ENCODE assay signal across 23 cellular contexts in genomic region chr10:21261705-21262285, GRCh38.
DNase-seq lines count a peak whose midpoint lies in the region; ATAC-seq and TF ChIP-seq lines count a peak whose summit lies in the region.
"Had no signal": no experiment of that assay in that cellular context is flagged by ENCODE, and none has a peak within 500 bp of the region (broad histone marks: within the 10 kb centered on the region; RNA-seq: fewer than 3 reads in every experiment).

No MANE protein-coding gene starts in this region.

- no peaks in the 10 kb centered on the region for H3K36me3 ChIP-seq in neuron (ENCODE audit: insufficient read depth, low read length)
- H3K36me3 ChIP-seq in BE2C: no peaks in the 10 kb centered on the region
- H3K36me3 ChIP-seq in left lung: no peaks in the 10 kb centered on the region
- H3K36me3 ChIP-seq: neutrophil, uterus had no signal

- H3K4me3 ChIP-seq in neuron (ENCODE audit: low read length): peak overlapping the region; percentile 38
- H3K4me3 ChIP-seq in BE2C (ENCODE audit: low read depth, low read length): no peak overlapping the region
- no peak overlapping the region for H3K4me3 ChIP-seq in left lung
- H3K4me3 ChIP-seq: mucosa of descending colon, skin epidermis, uterus had no signal

- no peak for TF ChIP-seq CTCF in BE2C (IDR thresholded peaks at IDR 0.05; ENCODE audit: low read depth, low read length)
- no peak for TF ChIP-seq CTCF in left lung (IDR thresholded peaks at IDR 0.05)

- H3K9me3 ChIP-seq in neuron (ENCODE audit: low read length) (no peaks in the 10 kb centered on the region), BE2C (no peaks in the 10 kb centered on the region), left lung (no peaks in the 10 kb centered on the region)
- H3K9me3 ChIP-seq: mucosa of descending colon, neutrophil, uterus had no signal

- peak; percentile 19 for DNase-seq in G401 (ENCODE audit: low spot score)
- DNase-seq in anterior cingulate cortex (lab: John Stamatoyannopoulos, UW): peak in 40 of 58 donors; percentile 2 to 87 (median 42)
- DNase-seq in hippocampal formation (lab: John Stamatoyannopoulos, UW): peak; percentile 17 to 27
- DNase-seq in BE2C: no peak
- DNase-seq in ureter (ENCODE audit: low spot score): no peak
- no peak for DNase-seq in left lung
- no peak for DNase-seq in stimulated activated CD4-positive, alpha-beta T cell treated with anti-CD3 and anti-CD28 coated beads, Interleukin-4, amount 100 ng/mL, for 4 hours
- DNase-seq: activated B cell treated with CpG ODN at 0.5 μM for 24 hours, AML-193, aorta, DND-41, H9, left colon, mucosa of descending colon, NCI-H187 treated with DMSO at 0.1 percent for 48 hours, Right ventricle myocardium superior, T-helper 9 cell, uterus had no signal

- H3K27me3 ChIP-seq in neuron (ENCODE audit: insufficient read depth, low read length): no peaks in the 10 kb centered on the region
- H3K27me3 ChIP-seq in BE2C: no peaks in the 10 kb centered on the region
- no peaks in the 10 kb centered on the region for H3K27me3 ChIP-seq in left lung
- H3K27me3 ChIP-seq: neutrophil, uterus had no signal

- in situ Hi-C loops in G401 (cut with HindIII; ENCODE audit: low sequenced_read_pairs): no loop called here

- H3K4me1 ChIP-seq in neuron (ENCODE audit: insufficient read depth, low read length) (peaks cover 26% of the 10 kb centered on the region), BE2C (no peaks in the 10 kb centered on the region), left lung (peaks cover 0 to 3% of the 10 kb centered on the region in 2 donors)
- H3K4me1 ChIP-seq: uterus had no signal

- ATAC-seq in left lung: no peak
- ATAC-seq: left colon; mucosa of descending colon; stimulated activated effector memory CD8-positive, alpha-beta T cell treated with anti-CD3 and anti-CD28 coated beads, Interleukin-12 subunit alpha, Interleukin-12 subunit beta, amount 100 ng/mL, for 72 hours had no signal

- peak overlapping the region; percentile 54 for H2AFZ ChIP-seq in neuron (ENCODE audit: low read depth, low read length)

- intact Hi-C loops in left lung (cut with DNase I): no loop called here

- H3K27ac ChIP-seq in left lung: peak overlapping the region in 1 of 2 donors; percentile 65
- H3K27ac ChIP-seq: epithelial cell of prostate, neutrophil, uterus had no signal

Comparison
In these comparisons a context has a peak if more than half of its experiments do, and no peak if none do; other contexts are left out.
1. DNase-seq: peak in G401 (single experiment), anterior cingulate cortex (40 of 58) and hippocampal formation (2 of 2); none in BE2C (single experiment), ureter (single experiment), left lung (0 of 2) and stimulated activated CD4-positive, alpha-beta T cell treated with anti-CD3 and anti-CD28 coated beads, Interleukin-4, amount 100 ng/mL, for 4 hours (0 of 2).